8 cellular contexts compared by ENCODE assay signal in genomic region chr16:30417447-30418349, GRCh38. TPM values are rescaled to one million over a fixed set of nuclear protein-coding genes. Genes with fewer than 3 reads are reported as not detected.
DNase-seq lines count a peak whose midpoint lies in the region; ATAC-seq, FAIRE-seq and TF ChIP-seq lines count a peak whose summit lies in the region.

No MANE protein-coding gene starts in this region.

- H3K27me3 ChIP-seq in WERI-Rb-1 (ENCODE audit: insufficient read depth, low read depth, severe bottlenecking) (no peaks in the 10 kb centered on the region), breast epithelium (no peaks in the 10 kb centered on the region)

- TF ChIP-seq POLR2A in breast epithelium (IDR thresholded peaks at IDR 0.05) = no peak

- FAIRE-seq in urothelium cell line (lab: Jason Lieb, UNC) = no peak

- intact Hi-C loops in breast epithelium (cut with DNase I; ENCODE audit: low total_unique reads) = loop anchor here (10.0 kb wide), 1 partner anchor 323 kb away; the partner anchor contains the start of genes TBX6 and YPEL3

- peak overlapping the region; percentile 59 to 73 (median 68) for H3K4me3 Mint-ChIP-seq in immature natural killer cell

- H3K4me1 ChIP-seq in breast epithelium = no peaks in the 10 kb centered on the region

- peaks cover 12 to 13% of the 10 kb centered on the region in 2 donors for H3K4me1 Mint-ChIP-seq in immature natural killer cell

- H3K9me3 Mint-ChIP-seq in immature natural killer cell = no peaks in the 10 kb centered on the region

- H3K27ac Mint-ChIP-seq in immature natural killer cell = peak overlapping the region; percentile 65 to 87 (median 70)

- peaks cover 0 to 13% (median 8%) of the 10 kb centered on the region in 3 donors for H3K36me3 Mint-ChIP-seq in immature natural killer cell

- TF ChIP-seq CTCF in GM12872 (IDR thresholded peaks at IDR 0.05; ENCODE audit: insufficient read depth, low read depth, low read length) = peak; percentile 35; the same call in 2 of the 3 replicates
- TF ChIP-seq CTCF in WERI-Rb-1 (IDR thresholded peaks at IDR 0.05; ENCODE audit: low read depth, low read length) = no peak
- no peak for TF ChIP-seq CTCF in breast epithelium (IDR thresholded peaks at IDR 0.05)

- H3K27ac ChIP-seq in WERI-Rb-1 (peak overlapping the region; percentile 70), breast epithelium (peak overlapping the region; percentile 76 to 81)

- H3K9me3 ChIP-seq in WERI-Rb-1 (ENCODE audit: severe bottlenecking) (no peaks in the 10 kb centered on the region), breast epithelium (no peaks in the 10 kb centered on the region)

- H3K4me3 ChIP-seq in WERI-Rb-1 (ENCODE audit: low read depth, low read length) = peak overlapping the region; percentile 44
- H3K4me3 ChIP-seq in breast epithelium = peak overlapping the region; percentile 51 to 72 (median 70)

- H3K36me3 ChIP-seq in WERI-Rb-1 (peaks cover 41% of the 10 kb centered on the region), breast epithelium (no peaks in the 10 kb centered on the region)

- peaks cover 0 to 4% (median 3%) of the 10 kb centered on the region in 3 donors for H3K27me3 Mint-ChIP-seq in immature natural killer cell (ENCODE audit: low read depth in 3 of 3)

- peak; percentile 91 for DNase-seq in NCI-H1436 (lab: John Stamatoyannopoulos, UW)
- peak; percentile 91 for DNase-seq in WERI-Rb-1
- peak; percentile 46 to 75 for DNase-seq in breast epithelium (ENCODE audit: low spot score in 2 of 2)
- DNase-seq in immature natural killer cell = peak; percentile 87 to 92 (median 92)
- peak; percentile 60 for DNase-seq in smooth muscle cell of the brain vasculature (ENCODE audit: low read depth, low spot score)
- no peak for DNase-seq in urothelium cell line (ENCODE audit: low spot score)

- peak; percentile 82 for ATAC-seq in HG02610 (IDR thresholded peaks at IDR 0.05; ENCODE audit: unreplicated experiment)

RNA-seq across cellular contexts. Expression of gene ZNF771, which starts 10.3 kb away (rescaled TPM):
- 10 to 100 TPM; 21.1 to 29.2 (median 22.2) TPM for total RNA-seq in breast epithelium
- polyA plus RNA-seq in immature natural killer cell = 1 to 10 TPM in 2 of 3 donors, not detected in 1; 2.8 to 3.2 TPM

RNA-seq across cellular contexts. Expression of gene DCTPP1, which starts 12.1 kb away (rescaled TPM):
- total RNA-seq in breast epithelium = 10 to 100 TPM; 11.2 to 25.6 (median 20.1) TPM
- 100 to 1,000 TPM in 1 of 3 donors, 10 to 100 TPM in 2; 64.5 to 101 (median 73.3) TPM for polyA plus RNA-seq in immature natural killer cell

RNA-seq across cellular contexts. Expression of gene ZNF48, which starts 22.5 kb away (rescaled TPM):
- total RNA-seq in breast epithelium = 1 to 10 TPM; 4.8 to 9.5 (median 6.2) TPM
- 1 to 10 TPM; 4.2 to 9.3 (median 5.7) TPM for polyA plus RNA-seq in immature natural killer cell

RNA-seq across cellular contexts. Expression of gene SEPHS2, which starts 28.0 kb away (rescaled TPM):
- 10 to 100 TPM; 28.8 to 44.5 (median 40.6) TPM for total RNA-seq in breast epithelium
- 10 to 100 TPM; 63.6 to 92.2 (median 80.3) TPM for polyA plus RNA-seq in immature natural killer cell

RNA-seq across cellular contexts. Expression of gene SEPTIN1, which starts 35.3 kb away (rescaled TPM):
- 1 to 10 TPM; 1.3 to 4.6 (median 2.7) TPM for total RNA-seq in breast epithelium
- 100 to 1,000 TPM; 155 to 213 (median 161) TPM for polyA plus RNA-seq in immature natural killer cell
